Comparison of ENCODE assay signal across 16 cellular contexts in the genomic region with DNA sequence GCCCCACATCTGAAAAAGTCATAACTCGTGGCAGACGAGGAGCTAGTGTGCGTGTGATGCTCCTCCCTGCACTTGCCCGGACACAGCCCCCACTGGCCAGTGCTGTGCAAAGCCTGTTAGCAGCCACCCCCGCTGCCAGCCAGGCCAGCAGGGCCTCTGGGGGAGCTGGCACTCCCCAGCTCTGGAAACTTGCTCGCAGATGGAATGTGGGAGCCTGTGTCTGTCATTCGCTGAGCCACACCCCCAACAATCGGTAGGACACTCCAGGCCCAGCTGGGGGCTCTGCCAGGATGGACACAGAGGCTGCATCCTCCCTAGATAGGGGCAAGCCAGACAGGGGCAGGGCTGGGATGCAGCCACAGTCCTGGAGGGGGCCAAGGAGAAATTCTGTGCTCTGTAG.
"Had no signal": no experiment of that assay in that cellular context is flagged by ENCODE, and none has a peak within 500 bp of the region (broad histone marks: within the 10 kb centered on the region; RNA-seq: fewer than 3 reads in every experiment).

No MANE protein-coding gene starts in this region.

- H3K4me3 ChIP-seq: gastroesophageal sphincter, hepatocyte, left ventricle myocardium inferior, tibial nerve had no signal

- H3K4me3 Mint-ChIP-seq: activated T-cell treated with anti-CD3 and anti-CD28 coated beads, Interleukin-2, amount 50 U/mL, for 72 hours; memory B cell had no signal

- H3K27me3 Mint-ChIP-seq: memory B cell had no signal

- H3K4me1 ChIP-seq: left ventricle myocardium inferior, parathyroid adenoma, tibial nerve had no signal

- H3K27ac ChIP-seq: epithelial cell of prostate, gastroesophageal sphincter, hepatocyte, left ventricle myocardium inferior, parathyroid adenoma, tibial nerve, WERI-Rb-1 had no signal

- H3K9me3 Mint-ChIP-seq: activated T-cell treated with anti-CD3 and anti-CD28 coated beads, Interleukin-2, amount 50 U/mL, for 72 hours; memory B cell had no signal

- H3K9me3 ChIP-seq: gastroesophageal sphincter, left ventricle myocardium inferior, tibial nerve had no signal

- ATAC-seq: activated T-cell treated with anti-CD3 and anti-CD28 coated beads, Interleukin-2, amount 50 U/mL, for 72 hours; gastroesophageal sphincter had no signal

- H3K27me3 ChIP-seq: gastroesophageal sphincter, hepatocyte, tibial nerve had no signal

- DNase-seq: activated CD4-positive, alpha-beta T cell treated with anti-CD3 and anti-CD28 coated beads for 4 hours; activated naive CD4-positive, alpha-beta T cell treated with anti-CD3 and anti-CD28 coated beads, Interleukin-2, amount 50 U/mL, for 16 hours; activated T-cell treated with anti-CD3 and anti-CD28 coated beads, Interleukin-2, amount 50 U/mL, for 72 hours; central memory CD4-positive, alpha-beta T cell; cortex of kidney; effector CD8-positive, alpha-beta T cell; kidney; left ventricle myocardium inferior; small intestine; WERI-Rb-1 had no signal

- H3K27ac Mint-ChIP-seq: activated T-cell treated with anti-CD3 and anti-CD28 coated beads, Interleukin-2, amount 50 U/mL, for 72 hours had no signal
